10 cellular contexts compared by ENCODE assay signal in genomic region chr10:72058989-72059842, GRCh38.
A peak's percentile ranks its signal among the peaks of the same experiment; 100 is the strongest.
DNase-seq lines count a peak whose midpoint lies in the region; ATAC-seq and TF ChIP-seq lines count a peak whose summit lies in the region.
"Had no signal": no experiment of that assay in that cellular context is flagged by ENCODE, and none has a peak within 500 bp of the region (broad histone marks: within the 10 kb centered on the region; RNA-seq: fewer than 3 reads in every experiment).

No MANE protein-coding gene starts in this region.

- CTCF ChIA-PET in HEK293 (lab: Yijun Ruan, JAX): interaction anchor here (0.6 to 2.2 kb wide), 7 partner anchors 9 to 287 kb away, joined by 3 to 10 read pairs (median 3); no protein-coding TSS in a partner anchor
- CTCF ChIA-PET in activated naive CD4-positive, alpha-beta T cell treated with anti-CD3 and anti-CD28 coated beads, Interleukin-2, amount 10 ng/mL, durations not matched to agents 7 days and 5 days (lab: Charles Lee): interaction anchor here (0.7 to 2.1 kb wide), 3 partner anchors 11 to 12 kb away, joined by 3 to 9 read pairs (median 3); no protein-coding TSS in a partner anchor

- POLR2A ChIA-PET in HEK293 (lab: Yijun Ruan, JAX): no interaction called here

- ATAC-seq in memory B cell (ENCODE audit: low read depth) (no peak), GM18505 (IDR thresholded peaks at IDR 0.05; ENCODE audit: unreplicated experiment) (no peak), HG02840 (IDR thresholded peaks at IDR 0.05; ENCODE audit: low FRiP score, unreplicated experiment) (no peak)

- peaks cover 44% of the 10 kb centered on the region for H3K36me3 Mint-ChIP-seq in activated naive CD4-positive, alpha-beta T cell treated with anti-CD3 and anti-CD28 coated beads, Interleukin-2, amount 10 ng/mL, durations not matched to agents 7 days and 5 days
- H3K36me3 Mint-ChIP-seq in memory B cell: peaks cover 4% of the 10 kb centered on the region

- H3K4me1 ChIP-seq in BLaER1 (peaks cover 31% of the 10 kb centered on the region), HEK293 (ENCODE audit: control insufficient read depth, insufficient read depth, low read length) (peaks cover 16% of the 10 kb centered on the region)
- H3K4me1 ChIP-seq: tibial artery had no signal

- H3K9me3 Mint-ChIP-seq in activated naive CD4-positive, alpha-beta T cell treated with anti-CD3 and anti-CD28 coated beads, Interleukin-2, amount 10 ng/mL, durations not matched to agents 7 days and 5 days: no peaks in the 10 kb centered on the region
- no peaks in the 10 kb centered on the region for H3K9me3 Mint-ChIP-seq in memory B cell

- H3K4me3 ChIP-seq in BLaER1 (no peak overlapping the region), HEK293 (ENCODE audit: low read depth, low read length) (no peak overlapping the region)
- H3K4me3 ChIP-seq: tibial artery had no signal

- TF ChIP-seq POLR2A in GM18505 (IDR thresholded peaks at IDR 0.05; ENCODE audit: borderline replicate concordance, extremely low read depth, insufficient read depth, insufficient read length): no peak

- no peak for DNase-seq in activated naive CD4-positive, alpha-beta T cell treated with anti-CD3 and anti-CD28 coated beads, Interleukin-2, amount 10 ng/mL, durations not matched to agents 7 days and 5 days
- DNase-seq in memory B cell (ENCODE audit: low spot score in 2 of 2) (no peak), NOMO-1 (lab: John Stamatoyannopoulos, UW; ENCODE audit: unreplicated experiment in 2 of 2) (no peak), NCI-H69 (lab: John Stamatoyannopoulos, UW) (no peak)
- DNase-seq: Caco-2, tibial artery had no signal

- H3K27me3 ChIP-seq in BLaER1: no peaks in the 10 kb centered on the region

- no peak overlapping the region for H3K4me3 Mint-ChIP-seq in activated naive CD4-positive, alpha-beta T cell treated with anti-CD3 and anti-CD28 coated beads, Interleukin-2, amount 10 ng/mL, durations not matched to agents 7 days and 5 days
- no peak overlapping the region for H3K4me3 Mint-ChIP-seq in memory B cell

- no peak overlapping the region for H3K9ac ChIP-seq in BLaER1

- H3K27ac ChIP-seq in BLaER1: no peak overlapping the region
- peak overlapping the region; percentile 8; the same call in 1 of the 2 replicates for H3K27ac ChIP-seq in HEK293 (ENCODE audit: extremely low read depth, low read depth, low read length)
- H3K27ac ChIP-seq: tibial artery had no signal

- H3K36me3 ChIP-seq in BLaER1 (no peaks in the 10 kb centered on the region), HEK293 (ENCODE audit: control insufficient read depth in 2 of 2, insufficient read depth in 1 of 2, low read length in 2 of 2) (no peaks in the 10 kb centered on the region)
- H3K36me3 ChIP-seq: tibial artery had no signal

- H3K27ac Mint-ChIP-seq in activated naive CD4-positive, alpha-beta T cell treated with anti-CD3 and anti-CD28 coated beads, Interleukin-2, amount 10 ng/mL, durations not matched to agents 7 days and 5 days: peak overlapping the region; percentile 78
- H3K27ac Mint-ChIP-seq in memory B cell: peak overlapping the region; percentile 78

- no peaks in the 10 kb centered on the region for H4K20me1 ChIP-seq in BLaER1

- peaks cover 16% of the 10 kb centered on the region for H3K27me3 Mint-ChIP-seq in activated naive CD4-positive, alpha-beta T cell treated with anti-CD3 and anti-CD28 coated beads, Interleukin-2, amount 10 ng/mL, durations not matched to agents 7 days and 5 days
- no peaks in the 10 kb centered on the region for H3K27me3 Mint-ChIP-seq in memory B cell

- H3K9me3 ChIP-seq in BLaER1 (no peaks in the 10 kb centered on the region), HEK293 (ENCODE audit: control insufficient read depth, insufficient read depth, low read depth, low read length) (no peaks in the 10 kb centered on the region)
- H3K9me3 ChIP-seq: Caco-2, tibial artery had no signal

- no peak for TF ChIP-seq CTCF in HEK293 (tag by site-specific recombination; IDR thresholded peaks at IDR 0.05)

- peaks cover 4% of the 10 kb centered on the region for H3K4me1 Mint-ChIP-seq in activated naive CD4-positive, alpha-beta T cell treated with anti-CD3 and anti-CD28 coated beads, Interleukin-2, amount 10 ng/mL, durations not matched to agents 7 days and 5 days
- peaks cover 23% of the 10 kb centered on the region for H3K4me1 Mint-ChIP-seq in memory B cell

- H3K4me2 ChIP-seq in BLaER1: peak overlapping the region; percentile 77

TF ChIP-seq in HEK293, 187 proteins besides CTCF, POLR2A, EP300 and RAD21 (continues in another document):
- TF ChIP-seq ZIC2 (tag by site-specific recombination; IDR thresholded peaks at IDR 0.05) (peak; percentile 59), MEIS1 (CRISPR knock-in tag; IDR thresholded peaks at IDR 0.05; ENCODE audit: borderline replicate concordance) (no peak), ZNF629 (tag by site-specific recombination; IDR thresholded peaks at IDR 0.05) (peak; percentile 51; the same call in 1 of the 2 replicates), ZNF174 (tag by site-specific recombination; IDR thresholded peaks at IDR 0.05) (no peak), ZNF112 (tag by site-specific recombination; IDR thresholded peaks at IDR 0.05) (no peak), ZNF658 (tag by site-specific recombination; IDR thresholded peaks at IDR 0.05) (no peak), ZNF521 (tag by site-specific recombination; IDR thresholded peaks at IDR 0.05) (no peak), PRDM6 (tag by site-specific recombination; IDR thresholded peaks at IDR 0.05) (peak; percentile 84; the same call in 1 of the 2 replicates), ZNF843 (tag by site-specific recombination; IDR thresholded peaks at IDR 0.05) (no peak; the same call in 1 of the 2 replicates), BCL6B (tag by site-specific recombination; IDR thresholded peaks at IDR 0.05) (no peak), PRDM10 (tag by site-specific recombination; IDR thresholded peaks at IDR 0.05) (no peak), ZNF639 (tag by site-specific recombination; IDR thresholded peaks at IDR 0.05) (no peak), ZNF501 (tag by site-specific recombination; IDR thresholded peaks at IDR 0.05) (no peak)
